In the genomic region with DNA sequence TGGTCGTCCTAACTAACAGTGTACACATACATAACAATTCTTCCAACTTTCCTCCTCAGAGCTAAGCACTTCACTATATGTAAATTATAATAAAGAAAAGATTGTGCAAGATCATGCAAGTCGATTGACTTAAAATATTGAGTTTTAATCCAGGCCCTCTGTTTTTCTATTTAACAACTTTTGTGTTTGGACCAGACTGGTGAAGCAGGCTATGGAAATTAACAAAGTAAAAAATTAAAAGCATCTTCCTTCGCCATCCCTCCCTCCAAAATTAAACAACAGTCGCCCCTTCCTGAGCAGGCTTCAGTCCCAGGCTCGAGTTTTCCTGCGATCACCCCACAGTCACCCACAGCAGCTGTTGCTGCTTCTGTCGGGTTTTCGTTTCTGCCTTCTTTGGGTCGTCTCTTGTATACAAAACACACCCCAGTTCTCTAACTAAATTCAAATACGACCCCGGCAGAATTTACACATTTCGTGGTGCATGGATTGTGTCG, we compare ENCODE assay signal across 10 cellular contexts. TPM values are rescaled to one million over a fixed set of nuclear protein-coding genes. Genes with fewer than 3 reads are reported as not detected.
DNase-seq lines count a peak whose midpoint lies in the region; ATAC-seq and TF ChIP-seq lines count a peak whose summit lies in the region.
"Had no signal": no experiment of that assay in that cellular context is flagged by ENCODE, and none has a peak within 500 bp of the region (broad histone marks: within the 10 kb centered on the region; RNA-seq: fewer than 3 reads in every experiment).

No MANE protein-coding gene starts in this region.

- no peaks in the 10 kb centered on the region for H3K36me3 Mint-ChIP-seq in brain

- H3K36me3 ChIP-seq in heart right ventricle (no peaks in the 10 kb centered on the region), muscle layer of duodenum (ENCODE audit: control insufficient read depth in 1 of 2, insufficient read depth in 2 of 2, low read length in 2 of 2) (no peaks in the 10 kb centered on the region), uterus (no peaks in the 10 kb centered on the region)

- TF ChIP-seq CTCF in heart right ventricle (IDR thresholded peaks at IDR 0.05): no peak
- no peak for TF ChIP-seq CTCF in brain (conservative IDR thresholded peaks at IDR 0.05)
- TF ChIP-seq CTCF in uterus (IDR thresholded peaks at IDR 0.05): no peak

- H3K27ac ChIP-seq in heart right ventricle (no peak overlapping the region), muscle layer of duodenum (ENCODE audit: low read length) (no peak overlapping the region), uterus (no peak overlapping the region)

- peaks cover 27% of the 10 kb centered on the region for H3K4me1 Mint-ChIP-seq in brain

- H3K9me3 ChIP-seq in heart right ventricle (no peaks in the 10 kb centered on the region), muscle layer of duodenum (ENCODE audit: control insufficient read depth in 1 of 2, low read length in 2 of 2) (no peaks in the 10 kb centered on the region), uterus (no peaks in the 10 kb centered on the region)

- DNase-seq in heart right ventricle (no peak), left cardiac atrium (no peak), uterus (no peak), NCI-H2029 treated with DMSO at 0.1 percent for 48 hours (lab: John Stamatoyannopoulos, UW) (no peak), AG20443 (ENCODE audit: low spot score) (no peak), middle frontal gyrus (ENCODE audit: extremely low spot score, low spot score) (no peak)
- DNase-seq: DMS79 treated with DMSO at 0.1 percent for 48 hours had no signal

- H3K4me3 Mint-ChIP-seq in brain: peak overlapping the region; percentile 64 to 87 (median 72)

- H3K27me3 ChIP-seq in heart right ventricle: peaks cover 41 to 98% (median 97%) of the 10 kb centered on the region in 7 donors
- H3K27me3 ChIP-seq in muscle layer of duodenum (ENCODE audit: low read depth, low read length): peaks cover 75% of the 10 kb centered on the region
- H3K27me3 ChIP-seq in uterus: peaks cover 0 to 26% of the 10 kb centered on the region in 2 donors

- WGBS in heart right ventricle, 2 donors: 13 to 20% methylated on average over 13 of the region's 13 CpGs

- no peak for TF ChIP-seq POLR2A in uterus (IDR thresholded peaks at IDR 0.05)

- H3K4me3 ChIP-seq in heart right ventricle: peak overlapping the region; percentile 32 to 59 (median 56)
- H3K4me3 ChIP-seq in muscle layer of duodenum (ENCODE audit: low read depth in 1 of 2, low read length in 2 of 2): peak overlapping the region; percentile 64 to 67
- H3K4me3 ChIP-seq in uterus: peak overlapping the region; percentile 7 to 42

- peaks cover 100% of the 10 kb centered on the region for H3K27me3 Mint-ChIP-seq in brain

- peaks cover 17 to 39% (median 31%) of the 10 kb centered on the region in 9 donors for H3K4me1 ChIP-seq in heart right ventricle
- H3K4me1 ChIP-seq in muscle layer of duodenum (ENCODE audit: control insufficient read depth in 1 of 2, insufficient read depth in 2 of 2, low read length in 2 of 2): peaks cover 0 to 33% of the 10 kb centered on the region in 2 donors
- peaks cover 0 to 15% of the 10 kb centered on the region in 2 donors for H3K4me1 ChIP-seq in uterus

- ATAC-seq in heart right ventricle: no peak
- ATAC-seq in left cardiac atrium: no peak

- intact Hi-C loops in heart right ventricle (cut with DNase I): no loop called here
- intact Hi-C loops in left cardiac atrium (cut with DNase I): no loop called here
- intact Hi-C loops in uterus (cut with DNase I; ENCODE audit: low total_unique reads): no loop called here

- H3K9me3 Mint-ChIP-seq in brain: peaks cover 0 to 2% (median 0%) of the 10 kb centered on the region in 5 experiments

- peak overlapping the region in 1 of 5 experiments; percentile 81 for H3K27ac Mint-ChIP-seq in brain

RNA-seq across cellular contexts. Expression of a gene that starts 4.7 kb away (rescaled TPM):
- total RNA-seq in heart right ventricle (under 1 TPM in 5 of 10 donors, not detected in 5; 0.05 to 0.07 (median 0.06) TPM), left cardiac atrium (under 1 TPM in 1 of 2 donors, not detected in 1; 0.03 TPM), uterus (1 to 10 TPM in 1 of 4 donors, under 1 TPM in 2, not detected in 1; 0.26 to 2.5 (median 0.73) TPM)
- polyA plus RNA-seq in heart right ventricle (under 1 TPM; 0.01 to 0.07 TPM), brain (ENCODE audit: insufficient read depth, low read depth, low replicate concordance) (0.19 TPM)
- total RNA-seq: pulmonary artery endothelial cell had no signal
